ENCODE assay signal across 8 cellular contexts in genomic region chr9:83708515-83709158, GRCh38. TPM values are rescaled to one million over a fixed set of nuclear protein-coding genes. Genes with fewer than 3 reads are reported as not detected.
DNase-seq lines count a peak whose midpoint lies in the region; ATAC-seq and TF ChIP-seq lines count a peak whose summit lies in the region.

No MANE protein-coding gene starts in this region.

- peak overlapping the region; percentile 90 for H3K4me3 Mint-ChIP-seq in activated T-helper 17 cell treated with anti-CD3 and anti-CD28 coated beads, Interleukin-2, amount 50 U/mL, for 72 hours
- H3K4me3 Mint-ChIP-seq in neural progenitor cell, result peak overlapping the region; percentile 90

- H3K27ac Mint-ChIP-seq in activated T-helper 17 cell treated with anti-CD3 and anti-CD28 coated beads, Interleukin-2, amount 50 U/mL, for 72 hours, result peak overlapping the region; percentile 94
- peak overlapping the region; percentile 97 for H3K27ac Mint-ChIP-seq in neural progenitor cell

- peak; percentile 60 for ATAC-seq in GM18861 (IDR thresholded peaks at IDR 0.05; ENCODE audit: unreplicated experiment)
- peak; percentile 44 for ATAC-seq in HG03097 (IDR thresholded peaks at IDR 0.05; ENCODE audit: low FRiP score, unreplicated experiment)
- ATAC-seq in activated T-helper 17 cell treated with anti-CD3 and anti-CD28 coated beads, Interleukin-2, amount 50 U/mL, for 72 hours (replicated peaks), result peak; percentile 47
- peak; percentile 32 for ATAC-seq in foreskin keratinocyte

- peak in 1 of 2 donors; percentile 54 for TF ChIP-seq POLR2A in suprapubic skin (IDR thresholded peaks at IDR 0.05)

- no peaks in the 10 kb centered on the region for H3K9me3 Mint-ChIP-seq in activated T-helper 17 cell treated with anti-CD3 and anti-CD28 coated beads, Interleukin-2, amount 50 U/mL, for 72 hours
- peaks cover 10% of the 10 kb centered on the region for H3K9me3 Mint-ChIP-seq in neural progenitor cell

- peaks cover 38% of the 10 kb centered on the region for H3K36me3 Mint-ChIP-seq in activated T-helper 17 cell treated with anti-CD3 and anti-CD28 coated beads, Interleukin-2, amount 50 U/mL, for 72 hours (ENCODE audit: low read depth)
- H3K36me3 Mint-ChIP-seq in neural progenitor cell, result peaks cover 14% of the 10 kb centered on the region

- peak overlapping the region; percentile 84 for H3K27ac ChIP-seq in OCI-LY1 (ENCODE audit: low read depth, low read length, poor library complexity, severe bottlenecking)
- peak overlapping the region; percentile 99 for H3K27ac ChIP-seq in foreskin keratinocyte
- H3K27ac ChIP-seq in neural progenitor cell, result peak overlapping the region; percentile 99
- peak overlapping the region; percentile 98 for H3K27ac ChIP-seq in suprapubic skin

- no peak for TF ChIP-seq EP300 in suprapubic skin (IDR thresholded peaks at IDR 0.05)

- H3K27me3 ChIP-seq in OCI-LY1 (ENCODE audit: insufficient read depth, low read length), result no peaks in the 10 kb centered on the region
- H3K27me3 ChIP-seq in foreskin keratinocyte, result no peaks in the 10 kb centered on the region
- no peaks in the 10 kb centered on the region for H3K27me3 ChIP-seq in neural progenitor cell
- no peaks in the 10 kb centered on the region for H3K27me3 ChIP-seq in suprapubic skin

- peak overlapping the region; percentile 62 for H3K4me3 ChIP-seq in AG09309 (ENCODE audit: control insufficient read depth, low read depth, low read length)
- peak overlapping the region; percentile 97 for H3K4me3 ChIP-seq in OCI-LY1 (ENCODE audit: low read depth, low read length, poor library complexity, severe bottlenecking)
- H3K4me3 ChIP-seq in neural progenitor cell, result peak overlapping the region; percentile 77
- H3K4me3 ChIP-seq in suprapubic skin, result peak overlapping the region; percentile 90

- H3F3A ChIP-seq in OCI-LY1 (ENCODE audit: insufficient read depth, low read length) (no peaks in the 10 kb centered on the region), neural progenitor cell (ENCODE audit: low read depth) (peaks cover 5% of the 10 kb centered on the region)

- H2AFZ ChIP-seq in OCI-LY1 (ENCODE audit: low read length) (no peak overlapping the region), neural progenitor cell (replicated peaks) (peak overlapping the region; percentile 94)

- H3K4me1 ChIP-seq in OCI-LY1 (ENCODE audit: insufficient read depth, low read length, severe bottlenecking) (peaks cover 35% of the 10 kb centered on the region), foreskin keratinocyte (peaks cover 4% of the 10 kb centered on the region), neural progenitor cell (peaks cover 12% of the 10 kb centered on the region), suprapubic skin (peaks cover 33% of the 10 kb centered on the region)

- 16% methylated on average over 17 of the region's 20 CpGs for WGBS in suprapubic skin

- H3K27me3 Mint-ChIP-seq in activated T-helper 17 cell treated with anti-CD3 and anti-CD28 coated beads, Interleukin-2, amount 50 U/mL, for 72 hours, result no peaks in the 10 kb centered on the region
- H3K27me3 Mint-ChIP-seq in neural progenitor cell (ENCODE audit: insufficient read depth, low read depth), result no peaks in the 10 kb centered on the region

- H3K36me3 ChIP-seq in OCI-LY1 (ENCODE audit: insufficient read depth, low read length) (peaks cover 21% of the 10 kb centered on the region), neural progenitor cell (no peaks in the 10 kb centered on the region), suprapubic skin (no peaks in the 10 kb centered on the region)

- H3K4me2 ChIP-seq in OCI-LY1 (ENCODE audit: low read length), result peak overlapping the region; percentile 74
- peak overlapping the region; percentile 98 for H3K4me2 ChIP-seq in neural progenitor cell

- no peaks in the 10 kb centered on the region for H3K9me2 ChIP-seq in OCI-LY1 (ENCODE audit: low read depth, low read length)

- peak; percentile 7 for DNase-seq in AG09309 (ENCODE audit: low read depth)
- DNase-seq in foreskin keratinocyte, result peak; percentile 8 to 53
- peak; percentile 79 for DNase-seq in neural progenitor cell (ENCODE audit: low spot score)
- peak; percentile 90 to 93 for DNase-seq in suprapubic skin (ENCODE audit: low spot score in 2 of 2)

- peak overlapping the region; percentile 98 for H3K9ac ChIP-seq in OCI-LY1 (ENCODE audit: low read length)
- H3K9ac ChIP-seq in neural progenitor cell, result peak overlapping the region; percentile 90

- peaks cover 24% of the 10 kb centered on the region for H3K4me1 Mint-ChIP-seq in activated T-helper 17 cell treated with anti-CD3 and anti-CD28 coated beads, Interleukin-2, amount 50 U/mL, for 72 hours
- H3K4me1 Mint-ChIP-seq in neural progenitor cell, result peaks cover 23% of the 10 kb centered on the region

- H3K9me3 ChIP-seq in OCI-LY1 (ENCODE audit: low read length) (no peaks in the 10 kb centered on the region), neural progenitor cell (ENCODE audit: low read depth) (no peaks in the 10 kb centered on the region), suprapubic skin (no peaks in the 10 kb centered on the region)

- peak; percentile 3 for TF ChIP-seq CTCF in AG09309 (IDR thresholded peaks at IDR 0.05; ENCODE audit: control insufficient read depth, insufficient read depth, low read depth, low read length, missing control alignments)
- TF ChIP-seq CTCF in OCI-LY1 (IDR thresholded peaks at IDR 0.05; ENCODE audit: low read length), result peak; percentile 58
- peak; percentile 39 for TF ChIP-seq CTCF in foreskin keratinocyte (conservative IDR thresholded peaks at IDR 0.05)
- TF ChIP-seq CTCF in neural progenitor cell (IDR thresholded peaks at IDR 0.05), result peak; percentile 39
- TF ChIP-seq CTCF in suprapubic skin (IDR thresholded peaks at IDR 0.05), result no peak

- peaks cover 39% of the 10 kb centered on the region for H3K79me2 ChIP-seq in OCI-LY1 (ENCODE audit: insufficient read depth, low read length)
- peaks cover 49% of the 10 kb centered on the region for H3K79me2 ChIP-seq in neural progenitor cell (ENCODE audit: low read depth)

- H4K20me1 ChIP-seq in OCI-LY1 (ENCODE audit: insufficient read depth, low read length) (no peaks in the 10 kb centered on the region), neural progenitor cell (ENCODE audit: low read depth) (peaks cover 18% of the 10 kb centered on the region)

RNA-seq across cellular contexts. Expression of gene UBQLN1, which starts 0.9 kb away (rescaled TPM):
- total RNA-seq in activated T-helper 17 cell treated with anti-CD3 and anti-CD28 coated beads, Interleukin-2, amount 50 U/mL, for 72 hours, result 10 to 100 TPM; 69.5 to 94.4 TPM
- 97.1 and 99.7 TPM in 2 replicates for total RNA-seq in foreskin keratinocyte
- 36.9 and 45.7 TPM in 2 replicates for polyA plus RNA-seq in foreskin keratinocyte
- total RNA-seq in neural progenitor cell (ENCODE audit: low replicate concordance), result 130 and 143 TPM in 2 replicates
- total RNA-seq in suprapubic skin, result 100 to 1,000 TPM in 2 of 4 donors, 10 to 100 TPM in 2; 94.2 to 110 (median 102) TPM

Comparison
In these comparisons a context has a peak if more than half of its experiments do, and no peak if none do; other contexts are left out.
1. Peak in every context shown above with its lines: DNase-seq, ATAC-seq, H3K4me3 ChIP-seq and H3K27ac ChIP-seq.
2. DNase-seq: peak in every context shown above with its lines; median percentile 92 in suprapubic skin; 79 in neural progenitor cell; 30 in foreskin keratinocyte; 7 in AG09309.
3. CTCF ChIP-seq: peak in AG09309 (single experiment), OCI-LY1 (single experiment), foreskin keratinocyte (single experiment) and neural progenitor cell (single experiment); none in suprapubic skin (0 of 2).